ENCODE assay signal across 2 cellular contexts in the genomic region with DNA sequence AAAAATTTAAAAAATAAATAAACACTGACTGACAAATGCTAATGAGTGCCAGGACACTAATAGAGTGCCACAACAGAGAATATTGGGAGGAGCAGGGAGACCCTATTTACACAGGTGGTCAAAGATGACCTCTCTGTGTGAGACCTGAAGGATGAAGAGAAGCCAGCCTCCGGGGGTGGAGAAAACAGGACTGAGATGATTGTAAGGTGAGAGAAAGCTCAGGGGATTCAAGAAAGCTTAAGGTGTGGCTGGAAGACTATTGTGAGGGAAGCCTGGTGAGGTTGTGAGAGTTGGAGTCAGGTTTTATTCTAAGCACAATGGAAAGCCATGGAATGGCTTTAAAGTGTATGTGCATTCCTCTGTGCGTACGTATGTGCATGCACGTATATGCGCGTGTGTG.
TF ChIP-seq lines count a peak whose summit lies in the region.

No MANE protein-coding gene starts in this region.

TF ChIP-seq in A549, 52 proteins besides CTCF, POLR2A, EP300 and RAD21:
- no peak for TF ChIP-seq MAZ (IDR thresholded peaks at IDR 0.05; ENCODE audit: borderline replicate concordance, low read depth, low read length)
- TF ChIP-seq RCOR1 (IDR thresholded peaks at IDR 0.05; ENCODE audit: low read depth, low read length), result no peak
- no peak for TF ChIP-seq HDAC2 (IDR thresholded peaks at IDR 0.05)
- TF ChIP-seq PBX3 (IDR thresholded peaks at IDR 0.05), result no peak
- no peak for TF ChIP-seq ZFP36 (IDR thresholded peaks at IDR 0.05; ENCODE audit: borderline replicate concordance, partially characterized antibody)
- TF ChIP-seq RFX5 (IDR thresholded peaks at IDR 0.05), result no peak
- no peak for TF ChIP-seq GATA3 (IDR thresholded peaks at IDR 0.05; ENCODE audit: borderline replicate concordance)
- no peak for TF ChIP-seq MYC (IDR thresholded peaks at IDR 0.05; ENCODE audit: borderline replicate concordance, low read length)
- TF ChIP-seq JUNB (IDR thresholded peaks at IDR 0.05), result no peak
- TF ChIP-seq, protein P1, sequence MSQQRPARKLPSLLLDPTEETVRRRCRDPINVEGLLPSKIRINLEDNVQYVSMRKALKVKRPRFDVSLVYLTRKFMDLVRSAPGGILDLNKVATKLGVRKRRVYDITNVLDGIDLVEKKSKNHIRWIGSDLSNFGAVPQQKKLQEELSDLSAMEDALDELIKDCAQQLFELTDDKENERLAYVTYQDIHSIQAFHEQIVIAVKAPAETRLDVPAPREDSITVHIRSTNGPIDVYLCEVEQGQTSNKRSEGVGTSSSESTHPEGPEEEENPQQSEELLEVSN (IDR thresholded peaks at IDR 0.05; ENCODE audit: borderline replicate concordance, low read depth), result no peak
- no peak for TF ChIP-seq HEYL (CRISPR knock-in tag; IDR thresholded peaks at IDR 0.05)
- TF ChIP-seq TFCP2L1 (CRISPR knock-in tag; IDR thresholded peaks at IDR 0.05), result no peak
- TF ChIP-seq HOXB5 (CRISPR knock-in tag; IDR thresholded peaks at IDR 0.05), result no peak
- no peak for TF ChIP-seq ZSCAN20 (CRISPR knock-in tag; IDR thresholded peaks at IDR 0.05)
- TF ChIP-seq ZNF302 (CRISPR knock-in tag; IDR thresholded peaks at IDR 0.05), result no peak

TF ChIP-seq in IMR-90, 13 proteins besides CTCF, POLR2A, EP300 and RAD21:
- no peak for TF ChIP-seq RCOR1 (IDR thresholded peaks at IDR 0.05; ENCODE audit: insufficient replicate concordance, low read length)
- no peak for TF ChIP-seq MAZ (IDR thresholded peaks at IDR 0.05; ENCODE audit: borderline replicate concordance, low read depth, low read length)
- no peak for TF ChIP-seq USF2 (IDR thresholded peaks at IDR 0.05; ENCODE audit: low read depth, low read length)
- TF ChIP-seq FOS (IDR thresholded peaks at IDR 0.05; ENCODE audit: low read depth, low read length), result no peak
- TF ChIP-seq NFE2L2 (IDR thresholded peaks at IDR 0.05; ENCODE audit: low read depth, low read length), result no peak
- no peak for TF ChIP-seq CEBPB (IDR thresholded peaks at IDR 0.05; ENCODE audit: low read depth, low read length)
- TF ChIP-seq RFX5 (IDR thresholded peaks at IDR 0.05; ENCODE audit: low read depth, low read length), result no peak
- TF ChIP-seq, protein P2, sequence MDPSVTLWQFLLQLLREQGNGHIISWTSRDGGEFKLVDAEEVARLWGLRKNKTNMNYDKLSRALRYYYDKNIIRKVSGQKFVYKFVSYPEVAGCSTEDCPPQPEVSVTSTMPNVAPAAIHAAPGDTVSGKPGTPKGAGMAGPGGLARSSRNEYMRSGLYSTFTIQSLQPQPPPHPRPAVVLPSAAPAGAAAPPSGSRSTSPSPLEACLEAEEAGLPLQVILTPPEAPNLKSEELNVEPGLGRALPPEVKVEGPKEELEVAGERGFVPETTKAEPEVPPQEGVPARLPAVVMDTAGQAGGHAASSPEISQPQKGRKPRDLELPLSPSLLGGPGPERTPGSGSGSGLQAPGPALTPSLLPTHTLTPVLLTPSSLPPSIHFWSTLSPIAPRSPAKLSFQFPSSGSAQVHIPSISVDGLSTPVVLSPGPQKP (IDR thresholded peaks at IDR 0.05; ENCODE audit: borderline replicate concordance, low read depth, low read length), result no peak
- TF ChIP-seq CHD1 (IDR thresholded peaks at IDR 0.05; ENCODE audit: low read depth, low read length), result no peak
- TF ChIP-seq MAFK (IDR thresholded peaks at IDR 0.05; ENCODE audit: low read depth, low read length), result no peak
- TF ChIP-seq MXI1 (IDR thresholded peaks at IDR 0.05; ENCODE audit: borderline replicate concordance, low read depth, low read length), result no peak
- TF ChIP-seq SMC3 (IDR thresholded peaks at IDR 0.05; ENCODE audit: low read depth, low read length), result no peak
- no peak for TF ChIP-seq BHLHE40 (IDR thresholded peaks at IDR 0.05; ENCODE audit: low read depth, low read length)
